In the genomic region with DNA sequence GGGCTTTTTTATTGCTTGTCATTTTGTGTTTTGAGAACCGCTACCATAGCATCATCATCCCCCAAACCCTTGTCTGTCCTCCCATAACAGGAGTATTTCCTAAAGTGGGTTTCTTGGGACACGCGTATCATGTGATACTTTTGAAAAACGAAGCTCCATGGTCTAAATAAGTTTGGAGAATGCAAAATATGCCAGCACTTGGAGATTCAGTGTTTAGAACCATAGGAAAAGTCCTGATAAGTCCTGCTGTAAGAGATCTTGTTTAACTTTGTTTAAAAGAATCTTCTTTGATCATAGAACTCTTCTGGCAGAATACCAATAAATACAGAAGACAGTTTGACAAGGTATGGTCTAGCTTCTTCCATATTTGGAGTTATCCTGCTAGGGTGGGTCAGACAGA, we compare ENCODE assay signal across 16 cellular contexts. TPM values are rescaled to one million over a fixed set of nuclear protein-coding genes. Genes with fewer than 3 reads are reported as not detected.
"Had no signal": no experiment of that assay in that cellular context is flagged by ENCODE, and none has a peak within 500 bp of the region (broad histone marks: within the 10 kb centered on the region; RNA-seq: fewer than 3 reads in every experiment).

No MANE protein-coding gene starts in this region.

- H3K4me1 ChIP-seq: colonic mucosa had no signal

- H3K4me3 ChIP-seq: colonic mucosa, heart right ventricle, testis had no signal

- H3K4me3 Mint-ChIP-seq: natural killer cell; stimulated activated effector memory CD8-positive, alpha-beta T cell treated with anti-CD3 and anti-CD28 coated beads, Interleukin-12 subunit alpha, Interleukin-12 subunit beta, amount 100 ng/mL, for 72 hours had no signal

- H3K9me3 ChIP-seq: colonic mucosa, heart right ventricle, neutrophil, testis had no signal

- H3K36me3 Mint-ChIP-seq: natural killer cell; stimulated activated effector memory CD8-positive, alpha-beta T cell treated with anti-CD3 and anti-CD28 coated beads, Interleukin-12 subunit alpha, Interleukin-12 subunit beta, amount 100 ng/mL, for 72 hours had no signal

- DNase-seq: colonic mucosa; dermis blood vessel endothelial cell; heart right ventricle; islet precursor cell; mammary epithelial cell; natural killer cell; stimulated activated CD4-positive, alpha-beta T cell treated with anti-CD3 and anti-CD28 coated beads, Interleukin-4, amount 100 ng/mL, for 1 hour; stimulated activated CD8-positive, alpha-beta memory T cell treated with anti-CD3 and anti-CD28 coated beads, Interleukin-4, amount 100 ng/mL, for 48 hours; stimulated activated naive CD8-positive, alpha-beta T cell treated with anti-CD3 and anti-CD28 coated beads, Interleukin-15, Interleukin-2, amounts not matched to agents 100 U/mL and 50 U/mL, for 24 hours; testis; trophoblast cell had no signal

- ATAC-seq: heart right ventricle; left lobe of liver; natural killer cell; right cardiac atrium; stimulated activated effector memory CD8-positive, alpha-beta T cell treated with anti-CD3 and anti-CD28 coated beads, Interleukin-12 subunit alpha, Interleukin-12 subunit beta, amount 100 ng/mL, for 72 hours; stimulated activated naive CD8-positive, alpha-beta T cell treated with anti-CD3 and anti-CD28 coated beads, Interleukin-15, Interleukin-2, amounts not matched to agents 100 U/mL and 50 U/mL, for 24 hours had no signal

- H3K27ac Mint-ChIP-seq: natural killer cell had no signal

- H3K9me3 Mint-ChIP-seq: natural killer cell; stimulated activated effector memory CD8-positive, alpha-beta T cell treated with anti-CD3 and anti-CD28 coated beads, Interleukin-12 subunit alpha, Interleukin-12 subunit beta, amount 100 ng/mL, for 72 hours had no signal

- H3K36me3 ChIP-seq: colonic mucosa, heart right ventricle, neutrophil had no signal

- H3K27ac ChIP-seq: colonic mucosa, heart right ventricle, neutrophil had no signal

- H3K27me3 ChIP-seq: colonic mucosa, heart right ventricle, neutrophil, testis had no signal

RNA-seq across cellular contexts. Expression of a gene that starts 59.3 kb away (rescaled TPM):
- total RNA-seq: dermis blood vessel endothelial cell, epithelial cell of proximal tubule had no signal
